Comparison of ENCODE assay signal across 21 cellular contexts in genomic region chr1:243315933-243316332, GRCh38.
DNase-seq lines count a peak whose midpoint lies in the region; ATAC-seq and TF ChIP-seq lines count a peak whose summit lies in the region.
"Had no signal": no experiment of that assay in that cellular context is flagged by ENCODE, and none has a peak within 500 bp of the region (broad histone marks: within the 10 kb centered on the region; RNA-seq: fewer than 3 reads in every experiment).

No MANE protein-coding gene starts in this region.

- ATAC-seq in sciatic nerve (peak; percentile 76), aorta (ENCODE audit: low FRiP score) (no peak)
- ATAC-seq: left colon, PC-3 had no signal

- H3K36me3 Mint-ChIP-seq in glutamatergic neuron (ENCODE audit: unreplicated experiment), result no peaks in the 10 kb centered on the region

- intact Hi-C loops in sciatic nerve (cut with DNase I) (no loop called here), aorta (cut with DNase I) (no loop called here), sigmoid colon (cut with DNase I) (no loop called here)

- H3K4me3 Mint-ChIP-seq in glutamatergic neuron (ENCODE audit: unreplicated experiment), result peak overlapping the region; percentile 72

- no peak for TF ChIP-seq POLR2A in sigmoid colon (IDR thresholded peaks at IDR 0.05)

- H3K36me3 ChIP-seq in HUES6 (ENCODE audit: control insufficient read depth, insufficient read depth, low read length), result peaks cover 5% of the 10 kb centered on the region; the same call in 1 of the 2 replicates
- H3K36me3 ChIP-seq in aorta (ENCODE audit: control insufficient read depth in 1 of 2, insufficient read depth in 2 of 2, low read length in 1 of 2), result peaks cover 0 to 4% of the 10 kb centered on the region in 2 donors
- peaks cover 0 to 34% (median 6%) of the 10 kb centered on the region in 4 donors for H3K36me3 ChIP-seq in sigmoid colon
- H3K36me3 ChIP-seq: ovary had no signal

- TF ChIP-seq CTCF in glutamatergic neuron (IDR thresholded peaks at IDR 0.05; ENCODE audit: partially characterized antibody, unreplicated experiment), result no peak
- no peak for TF ChIP-seq CTCF in coronary artery (IDR thresholded peaks at IDR 0.05)
- TF ChIP-seq CTCF in sigmoid colon (IDR thresholded peaks at IDR 0.05), result no peak

- H3K27ac Mint-ChIP-seq in glutamatergic neuron (ENCODE audit: unreplicated experiment), result peak overlapping the region; percentile 87

- peaks cover 5% of the 10 kb centered on the region for H3K27me3 Mint-ChIP-seq in glutamatergic neuron (ENCODE audit: unreplicated experiment)

- H3K4me1 ChIP-seq in HUES6 (ENCODE audit: control insufficient read depth, insufficient read depth, low read length) (peaks cover 12% of the 10 kb centered on the region), aorta (ENCODE audit: control insufficient read depth in 1 of 2, insufficient read depth in 2 of 2, low read length in 2 of 2) (no peaks in the 10 kb centered on the region), sigmoid colon (no peaks in the 10 kb centered on the region)
- H3K4me1 ChIP-seq: ascending aorta had no signal

- H3K27ac ChIP-seq in HUES6 (ENCODE audit: low read depth, low read length), result no peak overlapping the region
- H3K27ac ChIP-seq in angular gyrus (ENCODE audit: low read depth, low read length), result peak overlapping the region; percentile 63
- H3K27ac ChIP-seq in coronary artery, result no peak overlapping the region
- no peak overlapping the region for H3K27ac ChIP-seq in aorta (ENCODE audit: low read depth in 1 of 2, low read length in 2 of 2)
- no peak overlapping the region for H3K27ac ChIP-seq in sigmoid colon
- H3K27ac ChIP-seq: ascending aorta, ovary, thoracic aorta had no signal

- H3K4me1 Mint-ChIP-seq in glutamatergic neuron (ENCODE audit: low read depth, unreplicated experiment), result peaks cover 24% of the 10 kb centered on the region

- H3K9me3 Mint-ChIP-seq in glutamatergic neuron (ENCODE audit: unreplicated experiment), result peaks cover 3% of the 10 kb centered on the region

- H3K9me3 ChIP-seq in HUES6 (ENCODE audit: control insufficient read depth, insufficient read depth, low read depth, low read length) (no peaks in the 10 kb centered on the region), aorta (ENCODE audit: control insufficient read depth, low read length) (no peaks in the 10 kb centered on the region), sigmoid colon (no peaks in the 10 kb centered on the region)
- H3K9me3 ChIP-seq: ascending aorta, ovary, thoracic aorta had no signal

- no peak overlapping the region for H3K9ac ChIP-seq in HUES6 (ENCODE audit: low read length)

- peak overlapping the region; percentile 25 for H3K4me3 ChIP-seq in HUES6 (ENCODE audit: low read depth, low read length)
- H3K4me3 ChIP-seq in coronary artery, result no peak overlapping the region
- no peak overlapping the region for H3K4me3 ChIP-seq in aorta (ENCODE audit: low read length in 2 of 2)
- H3K4me3 ChIP-seq in sigmoid colon, result no peak overlapping the region
- H3K4me3 ChIP-seq: ascending aorta, ovary, thoracic aorta had no signal

- H3K27me3 ChIP-seq in HUES6 (ENCODE audit: control insufficient read depth, insufficient read depth, low read length), result no peaks in the 10 kb centered on the region
- H3K27me3 ChIP-seq in aorta (ENCODE audit: control insufficient read depth in 1 of 2, insufficient read depth in 2 of 2, low read length in 1 of 2), result no peaks in the 10 kb centered on the region
- no peaks in the 10 kb centered on the region for H3K27me3 ChIP-seq in sigmoid colon
- H3K27me3 ChIP-seq: ascending aorta, ovary had no signal

- no peak for DNase-seq in glutamatergic neuron
- no peak for DNase-seq in sciatic nerve (ENCODE audit: low spot score)
- DNase-seq in coronary artery (ENCODE audit: low spot score), result no peak
- DNase-seq in NCI-H2081 treated with DMSO at 0.1 percent for 48 hours (lab: John Stamatoyannopoulos, UW), result no peak
- DNase-seq in aorta, result no peak
- no peak for DNase-seq in sigmoid colon
- DNase-seq: activated CD4-positive, alpha-beta T cell treated with anti-CD3 and anti-CD28 coated beads for 1 hour; activated effector memory CD4-positive, alpha-beta T cell treated with Interleukin-2 at 50 U/mL for 16 hours; GF-D8; left colon; NCI-H526 treated with DMSO at 0.1 percent for 48 hours; ovary; PC-3; small intestine; stimulated activated CD4-positive, alpha-beta T cell treated with anti-CD3 and anti-CD28 coated beads, Interleukin-4, amount 100 ng/mL, for 4 hours; stimulated activated CD8-positive, alpha-beta memory T cell treated with anti-CD3 and anti-CD28 coated beads, Interleukin-4, amount 100 ng/mL, for 48 hours; T-helper 9 cell had no signal

- TF ChIP-seq EP300 in sigmoid colon (IDR thresholded peaks at IDR 0.05), result no peak
